Comparison of ENCODE assay signal across 20 cellular contexts in genomic region chr2:128145651-128146050, GRCh38. TPM values are rescaled to one million over a fixed set of nuclear protein-coding genes. Genes with fewer than 3 reads are reported as not detected.
DNase-seq lines count a peak whose midpoint lies in the region; ATAC-seq lines count a peak whose summit lies in the region.
"Had no signal": no experiment of that assay in that cellular context is flagged by ENCODE, and none has a peak within 500 bp of the region (broad histone marks: within the 10 kb centered on the region; RNA-seq: fewer than 3 reads in every experiment).

No MANE protein-coding gene starts in this region.

- H3K4me1 Mint-ChIP-seq in T-helper 17 cell: peaks cover 5% of the 10 kb centered on the region

- ATAC-seq in T-helper 17 cell (no peak), left cardiac atrium (no peak)
- ATAC-seq: CD8-positive, alpha-beta T cell; PC-3 had no signal

- H3K36me3 Mint-ChIP-seq in T-helper 17 cell (ENCODE audit: low read depth): peaks cover 10% of the 10 kb centered on the region

- no peak overlapping the region for H3K4me3 Mint-ChIP-seq in T-helper 17 cell
- H3K4me3 Mint-ChIP-seq: CD8-positive, alpha-beta T cell; HFFc6 had no signal

- intact Hi-C loops in left cardiac atrium (cut with DNase I): no loop called here

- no peaks in the 10 kb centered on the region for H3K9me3 ChIP-seq in T-helper 17 cell (ENCODE audit: control insufficient read depth, low read length, poor library complexity, severe bottlenecking)
- H3K9me3 ChIP-seq: BLaER1 treated with 17β-estradiol and CSF1 and Interleukin-3, amounts not matched to agents 10 nM and 100 nM had no signal

- peak; percentile 4 for DNase-seq in RPMI7951 (ENCODE audit: low read depth)
- DNase-seq in astrocyte of the hippocampus (ENCODE audit: low read depth, low spot score): peak; percentile 90
- peak; percentile 16 for DNase-seq in fibroblast of peridontal ligament (ENCODE audit: extremely low read depth)
- peak; percentile 22 for DNase-seq in pulmonary artery endothelial cell (ENCODE audit: low read depth, low spot score)
- DNase-seq in T-helper 17 cell: no peak
- DNase-seq in stimulated activated CD4-positive, alpha-beta T cell treated with anti-CD3 and anti-CD28 coated beads, Interleukin-15, amount 100 ng/mL, for 24 hours: no peak
- no peak for DNase-seq in left cardiac atrium
- DNase-seq: Calu3; CD8-positive, alpha-beta T cell; H7; HFFc6; MM.1S; NCI-H1092; NCI-H1436 treated with DMSO at 0.1 percent for 48 hours; NCI-H2029 treated with DMSO at 0.1 percent for 48 hours; NCI-H2171; NCI-H526; PC-3; SIG-M5 had no signal

- H3K27me3 Mint-ChIP-seq in T-helper 17 cell: no peaks in the 10 kb centered on the region

- H3K27ac Mint-ChIP-seq in T-helper 17 cell: no peak overlapping the region
- H3K27ac Mint-ChIP-seq: HFFc6 had no signal

RNA-seq across cellular contexts. Expression of gene UGGT1, which starts 54.7 kb away (rescaled TPM):
- 57.3 and 58.6 TPM in 2 replicates for total RNA-seq in RPMI7951 (2014; rRNA removed; shearing (Covaris generic))
- total RNA-seq in pulmonary artery endothelial cell (82.2 and 113 TPM in 2 replicates), T-helper 17 cell (10 to 100 TPM; 37.1 to 51.2 TPM), left cardiac atrium (10 to 100 TPM; 30.6 to 31.3 TPM)

Comparison
In these comparisons a context has a peak if more than half of its experiments do, and no peak if none do; other contexts are left out.
1. DNase-seq: peak in RPMI7951 (single experiment), astrocyte of the hippocampus (single experiment), fibroblast of peridontal ligament (single experiment) and pulmonary artery endothelial cell (single experiment); none in T-helper 17 cell (0 of 3), stimulated activated CD4-positive, alpha-beta T cell treated with anti-CD3 and anti-CD28 coated beads, Interleukin-15, amount 100 ng/mL, for 24 hours (single experiment) and left cardiac atrium (single experiment).